ENCODE assay signal across 9 cellular contexts in genomic region chr19:11482384-11483050, GRCh38. TPM values are rescaled to one million over a fixed set of nuclear protein-coding genes. Genes with fewer than 3 reads are reported as not detected.
A peak's percentile ranks its signal among the peaks of the same experiment; 100 is the strongest.
DNase-seq lines count a peak whose midpoint lies in the region; ATAC-seq and TF ChIP-seq lines count a peak whose summit lies in the region.
"Had no signal": no experiment of that assay in that cellular context is flagged by ENCODE, and none has a peak within 500 bp of the region (broad histone marks: within the 10 kb centered on the region; RNA-seq: fewer than 3 reads in every experiment).

No MANE protein-coding gene starts in this region.

- no peaks in the 10 kb centered on the region for H3K9me3 ChIP-seq in OCI-LY1 (ENCODE audit: low read length)
- H3K9me3 ChIP-seq in mucosa of descending colon: no peaks in the 10 kb centered on the region

- H3K4me2 ChIP-seq in OCI-LY1 (ENCODE audit: low read length): peak overlapping the region; percentile 65

- H3K27ac ChIP-seq in OCI-LY1 (ENCODE audit: low read depth, low read length, poor library complexity, severe bottlenecking): peak overlapping the region; percentile 62
- H3K27ac ChIP-seq: epithelial cell of prostate had no signal

- ATAC-seq in GM21390 (IDR thresholded peaks at IDR 0.05; ENCODE audit: unreplicated experiment) (peak; percentile 52), mucosa of descending colon (peak; percentile 93)

- H3K36me3 ChIP-seq in OCI-LY1 (ENCODE audit: insufficient read depth, low read length): no peaks in the 10 kb centered on the region
- no peaks in the 10 kb centered on the region for H3K36me3 ChIP-seq in mucosa of descending colon (ENCODE audit: low read depth)

- peak; percentile 82 for TF ChIP-seq CTCF in OCI-LY1 (IDR thresholded peaks at IDR 0.05; ENCODE audit: low read length)
- peak; percentile 98 for TF ChIP-seq CTCF in mucosa of descending colon (IDR thresholded peaks at IDR 0.05)

- H4K20me1 ChIP-seq in OCI-LY1 (ENCODE audit: insufficient read depth, low read length): no peaks in the 10 kb centered on the region

- H3K9me2 ChIP-seq in OCI-LY1 (ENCODE audit: low read depth, low read length): no peaks in the 10 kb centered on the region

- DNase-seq in COR-L47 (lab: John Stamatoyannopoulos, UW) (peak; percentile 85), HuH-7 (ENCODE audit: low spot score) (peak; percentile 84), activated T-cell treated with anti-CD3 and anti-CD28 coated beads for 1 hour (ENCODE audit: low read depth) (peak; percentile 71), epidermal melanocyte (ENCODE audit: insufficient read length, low spot score) (peak; percentile 93), mucosa of descending colon (peak; percentile 87 to 91 (median 87))
- DNase-seq in stimulated activated CD8-positive, alpha-beta memory T cell treated with anti-CD3 and anti-CD28 coated beads, Interleukin-7, amount 100 ng/mL, for 1 hour (ENCODE audit: low read depth in 2 of 2): peak; percentile 58 to 73

- H3K9ac ChIP-seq in OCI-LY1 (ENCODE audit: low read length): peak overlapping the region; percentile 65

- intact Hi-C loops in mucosa of descending colon (cut with DNase I, micrococcal nuclease): no loop called here

- H2AFZ ChIP-seq in OCI-LY1 (ENCODE audit: low read length): no peak overlapping the region

- no peaks in the 10 kb centered on the region for H3K79me2 ChIP-seq in OCI-LY1 (ENCODE audit: insufficient read depth, low read length)

- H3K4me1 ChIP-seq in OCI-LY1 (ENCODE audit: insufficient read depth, low read length, severe bottlenecking) (peaks cover 19% of the 10 kb centered on the region), mucosa of descending colon (ENCODE audit: low read depth) (peaks cover 15% of the 10 kb centered on the region)

- no peaks in the 10 kb centered on the region for H3K27me3 ChIP-seq in OCI-LY1 (ENCODE audit: insufficient read depth, low read length)

- H3K4me3 ChIP-seq in OCI-LY1 (ENCODE audit: low read depth, low read length, poor library complexity, severe bottlenecking): peak overlapping the region; percentile 56
- no peak overlapping the region for H3K4me3 ChIP-seq in mucosa of descending colon

- H3F3A ChIP-seq in OCI-LY1 (ENCODE audit: insufficient read depth, low read length): no peaks in the 10 kb centered on the region

RNA-seq across cellular contexts. Expression of gene ELAVL3, which starts 1.7 kb away (rescaled TPM):
- total RNA-seq in mucosa of descending colon: 1 to 10 TPM in 1 of 3 donors, under 1 TPM in 1, not detected in 1; 0.51 to 2.5 TPM

RNA-seq across cellular contexts. Expression of gene ZNF653, which starts 23.1 kb away (rescaled TPM):
- total RNA-seq in mucosa of descending colon: 10 to 100 TPM; 10.4 to 13.5 (median 10.9) TPM

RNA-seq across cellular contexts. Expression of gene ECSIT, which starts 46.4 kb away (rescaled TPM):
- 10 to 100 TPM; 57.9 to 69.6 (median 59.1) TPM for total RNA-seq in mucosa of descending colon

RNA-seq across cellular contexts. Expression of gene PRKCSH, which starts 47.1 kb away (rescaled TPM):
- 100 to 1,000 TPM; 249 to 337 (median 302) TPM for total RNA-seq in mucosa of descending colon

RNA-seq across cellular contexts. Expression of gene ODAD3, which starts 47.6 kb away (rescaled TPM):
- under 1 TPM in 2 of 3 donors, not detected in 1; 0.14 to 0.28 TPM for total RNA-seq in mucosa of descending colon
